8 cellular contexts compared by ENCODE assay signal in genomic region chr15:72319985-72320671, GRCh38. TPM values are rescaled to one million over a fixed set of nuclear protein-coding genes. Genes with fewer than 3 reads are reported as not detected.
DNase-seq lines count a peak whose midpoint lies in the region; ATAC-seq and TF ChIP-seq lines count a peak whose summit lies in the region.

CELF6 (minus strand) TSS chr15:72320157; CDS start chr15:72319874, 283 bp downstream.

- peaks cover 17% of the 10 kb centered on the region for H3K27me3 ChIP-seq in AG04450 (ENCODE audit: control insufficient read depth, insufficient read depth, low read length)

- peaks cover 10% of the 10 kb centered on the region for H3K36me3 Mint-ChIP-seq in natural killer cell treated with Interleukin-12 subunit alpha and Interleukin-12 subunit beta and Interleukin-15 and Interleukin-18, amount 100 ng/mL, for 72 hours
- peaks cover 15 to 19% of the 10 kb centered on the region in 2 donors for H3K36me3 Mint-ChIP-seq in stimulated activated naive B cell treated with anti-CD40 and anti-IgM and Interleukin-4, amounts not matched to agents 10 μg/mL and 1 μg/mL and 100 μg/mL, for 72 hours

- no peak for TF ChIP-seq EP300 in Ishikawa (IDR thresholded peaks at IDR 0.05; ENCODE audit: borderline replicate concordance)

- CTCF ChIA-PET in AG04450 (lab: Charles Lee), result interaction anchor here (1.9 kb wide), 1 partner anchor 7 kb away, joined by 4 read pairs; no protein-coding TSS in a partner anchor

- no peak for TF ChIP-seq RAD21 in Ishikawa (IDR thresholded peaks at IDR 0.05; ENCODE audit: low read depth)

- TF ChIP-seq CTCF in AG04450 (IDR thresholded peaks at IDR 0.05; ENCODE audit: low read depth, low read length), result no peak
- no peak for TF ChIP-seq CTCF in fibroblast of mammary gland (conservative IDR thresholded peaks at IDR 0.05; ENCODE audit: control insufficient read depth, insufficient read depth, low read depth, low read length)

- peaks cover 13 to 18% of the 10 kb centered on the region in 2 donors for H3K4me1 Mint-ChIP-seq in natural killer cell treated with Interleukin-12 subunit alpha and Interleukin-12 subunit beta and Interleukin-15 and Interleukin-18, amount 100 ng/mL, for 72 hours (ENCODE audit: low read depth in 2 of 2)
- peaks cover 17% of the 10 kb centered on the region in 2 donors for H3K4me1 Mint-ChIP-seq in stimulated activated naive B cell treated with anti-CD40 and anti-IgM and Interleukin-4, amounts not matched to agents 10 μg/mL and 1 μg/mL and 100 μg/mL, for 72 hours

- no peaks in the 10 kb centered on the region for H3K9me3 ChIP-seq in AG04450 (ENCODE audit: control insufficient read depth, insufficient read depth, low read length)

- DNase-seq in AG04450 (ENCODE audit: low read depth, low spot score) (no peak), RPMI8226 (peak; percentile 81), fibroblast of mammary gland (ENCODE audit: low read depth) (peak; percentile 66)
- peak; percentile 68 for DNase-seq in activated T-helper 9 cell treated with anti-CD3 and anti-CD28 coated beads, Interleukin-2, amount 50 U/mL, for 16 hours (ENCODE audit: low read depth)
- peak; percentile 78 for DNase-seq in natural killer cell treated with Interleukin-12 subunit alpha and Interleukin-12 subunit beta and Interleukin-15 and Interleukin-18, amount 100 ng/mL, for 72 hours (ENCODE audit: low spot score)
- peak; percentile 74 for DNase-seq in stimulated activated naive B cell treated with anti-CD40 and anti-IgM and Interleukin-4, amounts not matched to agents 10 μg/mL and 1 μg/mL and 100 μg/mL, for 72 hours

- POLR2A ChIA-PET in AG04450 (lab: Yijun Ruan, JAX), result interaction anchor here (0.8 kb wide), 1 partner anchor 19 kb away, joined by 3 read pairs; no protein-coding TSS in a partner anchor

- H3K4me3 Mint-ChIP-seq in natural killer cell treated with Interleukin-12 subunit alpha and Interleukin-12 subunit beta and Interleukin-15 and Interleukin-18, amount 100 ng/mL, for 72 hours, result peak within 1 kb of the TSS; percentile 91
- H3K4me3 Mint-ChIP-seq in stimulated activated naive B cell treated with anti-CD40 and anti-IgM and Interleukin-4, amounts not matched to agents 10 μg/mL and 1 μg/mL and 100 μg/mL, for 72 hours, result peak within 1 kb of the TSS; percentile 85

- peak; percentile 79 for ATAC-seq in GM19351 (IDR thresholded peaks at IDR 0.05; ENCODE audit: unreplicated experiment)
- ATAC-seq in natural killer cell treated with Interleukin-12 subunit alpha and Interleukin-12 subunit beta and Interleukin-15 and Interleukin-18, amount 100 ng/mL, for 72 hours, result peak; percentile 92
- ATAC-seq in stimulated activated naive B cell treated with anti-CD40 and anti-IgM and Interleukin-4, amounts not matched to agents 10 μg/mL and 1 μg/mL and 100 μg/mL, for 72 hours (replicated peaks), result peak; percentile 84 to 90

- peaks cover 3% of the 10 kb centered on the region for H3K9me3 Mint-ChIP-seq in natural killer cell treated with Interleukin-12 subunit alpha and Interleukin-12 subunit beta and Interleukin-15 and Interleukin-18, amount 100 ng/mL, for 72 hours
- peaks cover 10 to 11% of the 10 kb centered on the region in 2 donors for H3K9me3 Mint-ChIP-seq in stimulated activated naive B cell treated with anti-CD40 and anti-IgM and Interleukin-4, amounts not matched to agents 10 μg/mL and 1 μg/mL and 100 μg/mL, for 72 hours

- H3K4me3 ChIP-seq in AG04450 (ENCODE audit: low read depth, low read length) (peak within 1 kb of the TSS; percentile 70), fibroblast of mammary gland (ENCODE audit: control insufficient read depth, low read depth, low read length) (peak within 1 kb of the TSS; percentile 48)

- no peaks in the 10 kb centered on the region for H3K27me3 Mint-ChIP-seq in natural killer cell treated with Interleukin-12 subunit alpha and Interleukin-12 subunit beta and Interleukin-15 and Interleukin-18, amount 100 ng/mL, for 72 hours
- peaks cover 0 to 6% of the 10 kb centered on the region in 2 donors for H3K27me3 Mint-ChIP-seq in stimulated activated naive B cell treated with anti-CD40 and anti-IgM and Interleukin-4, amounts not matched to agents 10 μg/mL and 1 μg/mL and 100 μg/mL, for 72 hours

- peak within 1 kb of the TSS; percentile 47 for H3K27ac ChIP-seq in AG04450 (ENCODE audit: low read depth, low read length)

- H3K27ac Mint-ChIP-seq in natural killer cell treated with Interleukin-12 subunit alpha and Interleukin-12 subunit beta and Interleukin-15 and Interleukin-18, amount 100 ng/mL, for 72 hours, result peak within 1 kb of the TSS; percentile 50 to 54
- H3K27ac Mint-ChIP-seq in stimulated activated naive B cell treated with anti-CD40 and anti-IgM and Interleukin-4, amounts not matched to agents 10 μg/mL and 1 μg/mL and 100 μg/mL, for 72 hours, result peak within 1 kb of the TSS; percentile 89

TF ChIP-seq in Ishikawa, 13 proteins besides CTCF, POLR2A, EP300 and RAD21:
- no peak for TF ChIP-seq TEAD4 (IDR thresholded peaks at IDR 0.05)
- TF ChIP-seq, protein P1, sequence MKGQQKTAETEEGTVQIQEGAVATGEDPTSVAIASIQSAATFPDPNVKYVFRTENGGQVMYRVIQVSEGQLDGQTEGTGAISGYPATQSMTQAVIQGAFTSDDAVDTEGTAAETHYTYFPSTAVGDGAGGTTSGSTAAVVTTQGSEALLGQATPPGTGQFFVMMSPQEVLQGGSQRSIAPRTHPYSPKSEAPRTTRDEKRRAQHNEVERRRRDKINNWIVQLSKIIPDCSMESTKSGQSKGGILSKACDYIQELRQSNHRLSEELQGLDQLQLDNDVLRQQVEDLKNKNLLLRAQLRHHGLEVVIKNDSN (IDR thresholded peaks at IDR 0.05), result peak; percentile 42; the same call in 1 of the 2 replicates
- TF ChIP-seq NFIC (IDR thresholded peaks at IDR 0.05), result peak; percentile 7; the same call in 1 of the 2 replicates
- peak; percentile 70 for TF ChIP-seq CREB1 (IDR thresholded peaks at IDR 0.05; ENCODE audit: low read depth)
- no peak for TF ChIP-seq FOXM1 (IDR thresholded peaks at IDR 0.05; ENCODE audit: borderline replicate concordance, low read depth)
- TF ChIP-seq ZBTB7A (IDR thresholded peaks at IDR 0.05; ENCODE audit: low read depth), result peak; percentile 20; the same call in 1 of the 2 replicates
- 0 out of 2 replicates have a peak, but pooled peaks have one; percentile 8 for TF ChIP-seq TCF12 (IDR thresholded peaks at IDR 0.05; ENCODE audit: low read depth)
- peak; percentile 78; the same call in 1 of the 2 replicates for TF ChIP-seq EGR1 (IDR thresholded peaks at IDR 0.05)
- TF ChIP-seq, protein P2, sequence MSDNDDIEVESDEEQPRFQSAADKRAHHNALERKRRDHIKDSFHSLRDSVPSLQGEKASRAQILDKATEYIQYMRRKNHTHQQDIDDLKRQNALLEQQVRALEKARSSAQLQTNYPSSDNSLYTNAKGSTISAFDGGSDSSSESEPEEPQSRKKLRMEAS (IDR thresholded peaks at IDR 0.05), result peak; percentile 92

RNA-seq across cellular contexts. Expression of gene CELF6, which starts in this region (rescaled TPM):
- 0.07 and 0.10 TPM in 2 replicates for polyA plus RNA-seq in AG04450 (2011; rRNA removed)
- polyA minus RNA-seq in AG04450 (2011; rRNA and poly(A)+ RNA removed), result not detected in 2 replicates
- total RNA-seq in natural killer cell treated with Interleukin-12 subunit alpha and Interleukin-12 subunit beta and Interleukin-15 and Interleukin-18, amount 100 ng/mL, for 72 hours, result under 1 TPM; 0.92 to 1.00 TPM

Comparison
In these comparisons a context has a peak if more than half of its experiments do, and no peak if none do; other contexts are left out.
1. Peak in DNase-seq and ATAC-seq in natural killer cell treated with Interleukin-12 subunit alpha and Interleukin-12 subunit beta and Interleukin-15 and Interleukin-18, amount 100 ng/mL, for 72 hours; RNA of the gene not detected or under 1 TPM.